1 cellular context compared by ENCODE assay signal in genomic region chr6:30749554-30750378, GRCh38.
TF ChIP-seq lines count a peak whose summit lies in the region.

No MANE protein-coding gene starts in this region.

TF ChIP-seq in HCT116, 20 proteins besides CTCF, POLR2A, EP300 and RAD21 (continued from another document):
- no peak for TF ChIP-seq ELF1 (IDR thresholded peaks at IDR 0.05; ENCODE audit: borderline replicate concordance, low read depth)
TF ChIP-seq in HCT116: peak in this region for 5.
